In the genomic region with DNA sequence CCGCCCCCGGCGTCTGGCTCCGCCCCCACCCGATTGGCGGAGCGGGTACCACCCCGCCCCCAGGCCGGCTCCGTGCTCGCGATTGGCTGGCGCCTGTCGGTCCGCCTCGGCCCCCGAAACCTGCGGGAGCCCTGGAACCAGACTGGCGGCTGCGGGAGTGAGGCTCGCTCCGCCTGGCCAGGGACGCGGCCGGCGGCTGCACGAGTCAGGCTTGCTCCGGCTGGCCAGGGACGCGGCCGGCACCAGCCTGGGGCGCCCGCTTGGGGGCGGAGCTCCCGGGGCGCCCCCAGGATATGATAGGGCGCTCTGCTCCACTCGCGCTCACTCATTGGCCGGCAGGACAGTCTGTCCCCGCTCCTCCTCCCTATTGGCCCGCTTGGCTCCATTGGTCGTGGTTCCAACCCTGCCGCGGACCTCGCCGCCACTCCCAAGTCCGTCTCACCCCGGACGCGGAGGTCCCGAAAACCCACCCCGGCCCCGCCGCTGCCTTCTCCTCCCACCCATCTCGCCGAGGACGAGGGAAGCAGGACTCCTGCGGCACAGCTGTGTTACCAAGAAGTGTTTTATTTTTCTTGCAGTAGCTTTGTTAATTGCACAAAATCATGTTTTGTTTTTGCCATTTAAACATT, we compare ENCODE assay signal across 8 cellular contexts. TPM values are rescaled to one million over a fixed set of nuclear protein-coding genes. Genes with fewer than 3 reads are reported as not detected.
DNase-seq lines count a peak whose midpoint lies in the region; ATAC-seq, FAIRE-seq and TF ChIP-seq lines count a peak whose summit lies in the region.

No MANE protein-coding gene starts in this region.

- H3K9ac ChIP-seq in keratinocyte (ENCODE audit: control insufficient read depth, extremely low read depth, insufficient read depth, low read length), result peak overlapping the region; percentile 56

- H3K27ac ChIP-seq in keratinocyte (ENCODE audit: control insufficient read depth, insufficient read depth, low read length), result peak overlapping the region; percentile 17

- H3K4me2 ChIP-seq in keratinocyte (ENCODE audit: control insufficient read depth, extremely low read depth, insufficient read depth, low read depth, low read length), result peak overlapping the region; percentile 84

- H3K9me1 ChIP-seq in keratinocyte (ENCODE audit: control insufficient read depth, extremely low read depth, insufficient read depth, low read length), result no peaks in the 10 kb centered on the region

- peak overlapping the region; percentile 58 to 67 (median 66) for H3K4me3 ChIP-seq in keratinocyte (ENCODE audit: control insufficient read depth in 2 of 3, extremely low read depth in 1 of 3, insufficient read depth in 2 of 3, low read depth in 1 of 3, low read length in 3 of 3)

- peak overlapping the region; percentile 56 for H2AFZ ChIP-seq in keratinocyte (ENCODE audit: control insufficient read depth, low read length)

- no peak for TF ChIP-seq CTCF in keratinocyte (optimal IDR thresholded peaks at IDR 0.05 in 1 of 3, IDR thresholded peaks at IDR 0.05 in 1 of 3, conservative IDR thresholded peaks at IDR 0.05 in 1 of 3; ENCODE audit: extremely low read depth in 1 of 3, insufficient read depth in 2 of 3, low read length in 3 of 3)

- no peaks in the 10 kb centered on the region for H4K20me1 ChIP-seq in keratinocyte (ENCODE audit: control insufficient read depth, extremely low read depth, insufficient read depth, low read length)

- no peaks in the 10 kb centered on the region for H3K79me2 ChIP-seq in keratinocyte (ENCODE audit: control insufficient read depth, insufficient read depth, low read length)

- no peaks in the 10 kb centered on the region for H3K9me3 ChIP-seq in keratinocyte (ENCODE audit: control insufficient read depth, low read depth, low read length)

- H3K4me1 ChIP-seq in keratinocyte (ENCODE audit: control insufficient read depth, extremely low read depth, insufficient read depth, low read length), result peaks cover 25% of the 10 kb centered on the region

- DNase-seq in AG08396 (ENCODE audit: low spot score) (peak; percentile 99), NCI-H226 (peak; percentile 91), cerebellar cortex (ENCODE audit: low spot score) (peak; percentile 94), keratinocyte (ENCODE audit: low read depth, low spot score) (no peak)
- DNase-seq in stimulated activated CD4-positive, alpha-beta T cell treated with anti-CD3 and anti-CD28 coated beads, Interleukin-12 subunit alpha, Interleukin-12 subunit beta, amount 100 ng/mL, for 4 hours, result peak; percentile 89

- ATAC-seq in GM19023 (IDR thresholded peaks at IDR 0.05; ENCODE audit: unreplicated experiment) (peak; percentile 92), HG03280 (IDR thresholded peaks at IDR 0.05; ENCODE audit: unreplicated experiment) (peak; percentile 89)
- peak; percentile 93 to 96 for ATAC-seq in activated CD4-positive, CD25-positive, alpha-beta regulatory T cell treated with anti-CD3 and anti-CD28 coated beads, Interleukin-2, amount 50 U/mL, for 24 hours

- peak; percentile 53 for FAIRE-seq in keratinocyte (lab: Jason Lieb, UNC)

- dilution Hi-C loops in keratinocyte (cut with MboI; ENCODE audit: extremely low pct_ligation_motif_present, low sequenced_read_pairs), result no loop called here

- peaks cover 13 to 14% of the 10 kb centered on the region in 2 experiments for H3K36me3 ChIP-seq in keratinocyte (ENCODE audit: control insufficient read depth in 2 of 2, extremely low read depth in 1 of 2, insufficient read depth in 2 of 2, low read length in 2 of 2)

- H3K27me3 ChIP-seq in keratinocyte (ENCODE audit: control insufficient read depth, extremely low read depth, insufficient read depth, low read length), result no peaks in the 10 kb centered on the region

RNA-seq across cellular contexts. Expression of gene ROGDI, which starts 0.3 kb away (rescaled TPM):
- polyA plus RNA-seq in keratinocyte, result 17.3 to 33.2 TPM (median 20.5 TPM) in 3 replicates
- polyA plus RNA-seq in keratinocyte (2011; ENCODE audit: low read depth), result 7.0 TPM
- 13.9 and 24.0 TPM in 2 replicates for polyA plus RNA-seq in keratinocyte (2011; cell fraction: cytosol; rRNA removed)
- polyA plus RNA-seq in keratinocyte (2011; cell fraction: nucleus; rRNA removed), result 32.3 and 38.9 TPM in 2 replicates
- 12.7 and 22.6 TPM in 2 replicates for polyA plus RNA-seq in keratinocyte (2012; ENCODE audit: low replicate concordance)
- polyA minus RNA-seq in keratinocyte, result 8.1 to 31.8 TPM (median 27.3 TPM) in 3 replicates
- 29.0 TPM for polyA minus RNA-seq in keratinocyte (2011; cell fraction: cytosol; rRNA and poly(A)+ RNA removed)
- polyA minus RNA-seq in keratinocyte (2011; cell fraction: nucleus; rRNA and poly(A)+ RNA removed), result 8.8 and 11.6 TPM in 2 replicates

RNA-seq across cellular contexts. Expression of gene SMIM22, which starts 7.6 kb away (rescaled TPM):
- 8.4 to 20.2 TPM (median 10.6 TPM) in 3 replicates for polyA plus RNA-seq in keratinocyte
- not detected for polyA plus RNA-seq in keratinocyte (2011; ENCODE audit: low read depth)
- polyA plus RNA-seq in keratinocyte (2011; cell fraction: cytosol; rRNA removed), result 10.2 and 13.2 TPM in 2 replicates
- 11.0 and 11.8 TPM in 2 replicates for polyA plus RNA-seq in keratinocyte (2011; cell fraction: nucleus; rRNA removed)
- polyA plus RNA-seq in keratinocyte (2012; ENCODE audit: low replicate concordance), result 13.9 and 22.5 TPM in 2 replicates
- polyA minus RNA-seq in keratinocyte, result 4.5 to 10.8 TPM (median 10.2 TPM) in 3 replicates
- polyA minus RNA-seq in keratinocyte (2011; cell fraction: cytosol; rRNA and poly(A)+ RNA removed), result 6.1 TPM
- polyA minus RNA-seq in keratinocyte (2011; cell fraction: nucleus; rRNA and poly(A)+ RNA removed), result 4.6 TPM in 1 of 2 replicates, not detected in the other

RNA-seq across cellular contexts. Expression of gene SEPTIN12, which starts 14.6 kb away (rescaled TPM):
- not detected in 3 replicates for polyA plus RNA-seq in keratinocyte
- polyA plus RNA-seq in keratinocyte (2011; ENCODE audit: low read depth), result not detected
- polyA plus RNA-seq in keratinocyte (2011; cell fraction: cytosol; rRNA removed), result not detected in 2 replicates
- not detected in 2 replicates for polyA plus RNA-seq in keratinocyte (2011; cell fraction: nucleus; rRNA removed)
- not detected in 2 replicates for polyA plus RNA-seq in keratinocyte (2012; ENCODE audit: low replicate concordance)
- polyA minus RNA-seq in keratinocyte, result not detected in 3 replicates
- not detected for polyA minus RNA-seq in keratinocyte (2011; cell fraction: cytosol; rRNA and poly(A)+ RNA removed)
- polyA minus RNA-seq in keratinocyte (2011; cell fraction: nucleus; rRNA and poly(A)+ RNA removed), result not detected in 2 replicates

RNA-seq across cellular contexts. Expression of gene ZNF500, which starts 35.8 kb away (rescaled TPM):
- 3.3 to 5.2 TPM (median 3.5 TPM) in 3 replicates for polyA plus RNA-seq in keratinocyte
- 0.41 TPM for polyA plus RNA-seq in keratinocyte (2011; ENCODE audit: low read depth)
- 1.6 and 1.8 TPM in 2 replicates for polyA plus RNA-seq in keratinocyte (2011; cell fraction: cytosol; rRNA removed)
- polyA plus RNA-seq in keratinocyte (2011; cell fraction: nucleus; rRNA removed), result 8.6 and 9.5 TPM in 2 replicates
- polyA plus RNA-seq in keratinocyte (2012; ENCODE audit: low replicate concordance), result 2.9 and 3.7 TPM in 2 replicates
- polyA minus RNA-seq in keratinocyte, result 4.8 to 10.2 TPM (median 5.9 TPM) in 3 replicates
- polyA minus RNA-seq in keratinocyte (2011; cell fraction: cytosol; rRNA and poly(A)+ RNA removed), result 5.2 TPM
- 4.3 and 7.0 TPM in 2 replicates for polyA minus RNA-seq in keratinocyte (2011; cell fraction: nucleus; rRNA and poly(A)+ RNA removed)

RNA-seq across cellular contexts. Expression of gene GLYR1, which starts 44.3 kb away (rescaled TPM):
- polyA plus RNA-seq in keratinocyte, result 38.7 to 42.6 TPM (median 39.8 TPM) in 3 replicates
- 69.2 TPM for polyA plus RNA-seq in keratinocyte (2011; ENCODE audit: low read depth)
- polyA plus RNA-seq in keratinocyte (2011; cell fraction: cytosol; rRNA removed), result 22.2 and 25.3 TPM in 2 replicates
- polyA plus RNA-seq in keratinocyte (2011; cell fraction: nucleus; rRNA removed), result 59.7 and 68.2 TPM in 2 replicates
- polyA plus RNA-seq in keratinocyte (2012; ENCODE audit: low replicate concordance), result 27.3 and 41.6 TPM in 2 replicates
- polyA minus RNA-seq in keratinocyte, result 24.0 to 60.5 TPM (median 39.2 TPM) in 3 replicates
- 21.7 TPM for polyA minus RNA-seq in keratinocyte (2011; cell fraction: cytosol; rRNA and poly(A)+ RNA removed)
- polyA minus RNA-seq in keratinocyte (2011; cell fraction: nucleus; rRNA and poly(A)+ RNA removed), result 18.7 and 28.8 TPM in 2 replicates
